In genomic region chr3:189401196-189401595, GRCh38 we compare ENCODE assay signal across 28 cellular contexts.
"Had no signal": no experiment of that assay in that cellular context is flagged by ENCODE, and none has a peak within 500 bp of the region (broad histone marks: within the 10 kb centered on the region; RNA-seq: fewer than 3 reads in every experiment).

No MANE protein-coding gene starts in this region.

- H3K36me3 ChIP-seq: colonic mucosa, esophagus muscularis mucosa, esophagus squamous epithelium, gastrocnemius medialis, gastroesophageal sphincter, heart left ventricle, heart right ventricle had no signal

- H3K9me3 ChIP-seq: colonic mucosa, esophagus muscularis mucosa, esophagus squamous epithelium, gastrocnemius medialis, gastroesophageal sphincter, heart left ventricle, heart right ventricle had no signal

- DNase-seq: colonic mucosa; cortex of kidney; dermis blood vessel endothelial cell; dorsolateral prefrontal cortex; effector CD4-positive, alpha-beta T cell; effector CD8-positive, alpha-beta T cell; effector memory CD4-positive, alpha-beta T cell; effector memory CD8-positive, alpha-beta T cell; endodermal cell; erythroblast; esophagus squamous epithelium; foreskin fibroblast; foreskin keratinocyte; foreskin melanocyte; gastrocnemius medialis; glutamatergic neuron; head of caudate nucleus; heart left ventricle; heart right ventricle had no signal

- H3K4me1 ChIP-seq: colonic mucosa, esophagus muscularis mucosa, foreskin keratinocyte, gastroesophageal sphincter, heart left ventricle, heart right ventricle had no signal

- H3K27ac ChIP-seq: colonic mucosa, coronary artery, dorsolateral prefrontal cortex, epithelial cell of prostate, esophagus muscularis mucosa, foreskin keratinocyte, gastrocnemius medialis, gastroesophageal sphincter, heart left ventricle, heart right ventricle had no signal

- H3K4me3 ChIP-seq: colonic mucosa, coronary artery, dorsolateral prefrontal cortex, esophagus muscularis mucosa, esophagus squamous epithelium, gastrocnemius medialis, gastroesophageal sphincter, heart left ventricle, heart right ventricle had no signal

- ATAC-seq: effector memory CD8-positive, alpha-beta T cell; esophagus mucosa; foreskin keratinocyte; gastrocnemius medialis; gastroesophageal sphincter; heart left ventricle; heart right ventricle had no signal

- FAIRE-seq: colon, endometrium, endothelial cell of umbilical vein, frontal cortex had no signal
